8 cellular contexts compared by ENCODE assay signal in genomic region chr11:120336641-120337132, GRCh38. TPM values are rescaled to one million over a fixed set of nuclear protein-coding genes. Genes with fewer than 3 reads are reported as not detected.
DNase-seq lines count a peak whose midpoint lies in the region; ATAC-seq and TF ChIP-seq lines count a peak whose summit lies in the region.

No MANE protein-coding gene starts in this region.

- H3K9ac ChIP-seq in mammary epithelial cell (ENCODE audit: insufficient read depth, low read length), result peak overlapping the region; percentile 84

- DNase-seq in NCI-H2227 (lab: John Stamatoyannopoulos, UW; ENCODE audit: unreplicated experiment), result peak; percentile 69
- DNase-seq in NCI-H2227 treated with DMSO at 0.1 percent for 48 hours (lab: John Stamatoyannopoulos, UW), result no peak
- no peak for DNase-seq in RWPE2 (ENCODE audit: low spot score)
- no peak for DNase-seq in mammary epithelial cell
- DNase-seq in kidney tubule cell (ENCODE audit: low spot score), result peak; percentile 53
- peak; percentile 15 to 29 for DNase-seq in stimulated activated CD4-positive, alpha-beta T cell treated with anti-CD3 and anti-CD28 coated beads, Interleukin-2, amount 100 ng/mL, for 48 hours
- no peak for DNase-seq in epidermal melanocyte (ENCODE audit: insufficient read length, low spot score)

- peak overlapping the region; percentile 98 for H3K4me2 ChIP-seq in mammary epithelial cell (ENCODE audit: insufficient read depth, low read depth, low read length)

- CTCF ChIA-PET in mammary epithelial cell (lab: Charles Lee; ENCODE audit: low non-redundant PET), result interaction anchor here (0.6 kb wide), 1 partner anchor 90 kb away, joined by 3 read pairs; no protein-coding TSS in a partner anchor

- peak overlapping the region; percentile 92 for H2AFZ ChIP-seq in mammary epithelial cell (ENCODE audit: low read depth, low read length)

- H3K4me1 ChIP-seq in RWPE2 (ENCODE audit: insufficient read depth, poor library complexity, severe bottlenecking) (peaks cover 43% of the 10 kb centered on the region), mammary epithelial cell (ENCODE audit: insufficient read depth, low read length) (peaks cover 61% of the 10 kb centered on the region)

- in situ Hi-C loops in mammary epithelial cell (cut with MboI; ENCODE audit: low sequenced_read_pairs in 2 of 2), result loop anchor here in 1 of 2 donors (25.0 kb wide), 1 partner anchor 101 kb away; no protein-coding TSS in a partner anchor

- H4K20me1 ChIP-seq in mammary epithelial cell (ENCODE audit: insufficient read depth, low read length), result peaks cover 4% of the 10 kb centered on the region

- ATAC-seq in HG02884 (IDR thresholded peaks at IDR 0.05; ENCODE audit: unreplicated experiment), result peak; percentile 19
- ATAC-seq in RWPE2 (ENCODE audit: low read depth), result peak; percentile 32

- H3K27ac ChIP-seq in RWPE2 (ENCODE audit: poor library complexity, severe bottlenecking), result peak overlapping the region; percentile 81
- H3K27ac ChIP-seq in mammary epithelial cell (ENCODE audit: insufficient read depth, low read depth, low read length), result peak overlapping the region; percentile 52

- WGBS in mammary epithelial cell (ENCODE audit: low coverage, missing lambda C conversion rate), result 18% methylated on average over 8 of the region's 47 CpGs

- intact Hi-C loops in mammary epithelial cell (cut with micrococcal nuclease), result loop anchor here (1.0 to 10.0 kb wide), 6 partner anchors 64 to 618 kb away; partner anchors contain the start of gene GRIK4

- TF ChIP-seq CTCF in RWPE2 (IDR thresholded peaks at IDR 0.05; ENCODE audit: poor library complexity, severe bottlenecking), result no peak
- TF ChIP-seq CTCF in mammary epithelial cell (conservative IDR thresholded peaks at IDR 0.05 in 1 of 2, IDR thresholded peaks at IDR 0.05 in 1 of 2; ENCODE audit: extremely low read depth in 1 of 2, insufficient read depth in 1 of 2, low read depth in 1 of 2, low read length in 2 of 2), result no peak

- H3K79me2 ChIP-seq in mammary epithelial cell (ENCODE audit: insufficient read depth, low read length), result peaks cover 47% of the 10 kb centered on the region

- H3K36me3 ChIP-seq in RWPE2 (ENCODE audit: low read depth), result no peaks in the 10 kb centered on the region
- no peaks in the 10 kb centered on the region for H3K36me3 ChIP-seq in mammary epithelial cell (ENCODE audit: insufficient read depth, low read length)

- dilution Hi-C loops in mammary epithelial cell (cut with HindIII; ENCODE audit: low sequenced_read_pairs), result no loop called here

- H3K9me3 ChIP-seq in RWPE2 (ENCODE audit: severe bottlenecking) (no peaks in the 10 kb centered on the region), mammary epithelial cell (replicated peaks; ENCODE audit: insufficient read depth, low read length) (no peaks in the 10 kb centered on the region)

- BruUV-seq in mammary epithelial cell (replicated peaks; lab: Mats Ljungman, UMichigan), result no TSS peak

- H3K27me3 ChIP-seq in RWPE2 (ENCODE audit: insufficient read depth, poor library complexity, severe bottlenecking) (no peaks in the 10 kb centered on the region), mammary epithelial cell (ENCODE audit: insufficient read depth, low read length) (peaks cover 3% of the 10 kb centered on the region)

- H3K4me3 ChIP-seq in RWPE2 (ENCODE audit: severe bottlenecking), result peak overlapping the region; percentile 95
- H3K4me3 ChIP-seq in mammary epithelial cell (replicated peaks in 1 of 3; ENCODE audit: insufficient read depth in 1 of 3, low read depth in 2 of 3, low read length in 3 of 3), result peak overlapping the region; percentile 63 to 97 (median 82)

RNA-seq across cellular contexts. Expression of gene ARHGEF12, which starts 0.5 kb away (rescaled TPM):
- total RNA-seq in mammary epithelial cell, result 10 to 100 TPM; 54.3 to 55.7 TPM
- 11.7 TPM for polyA plus RNA-seq in mammary epithelial cell
- 47.2 TPM for polyA minus RNA-seq in mammary epithelial cell

RNA-seq across cellular contexts. Expression of gene TLCD5, which starts 11.6 kb away (rescaled TPM):
- total RNA-seq in mammary epithelial cell, result 1 to 10 TPM; 3.0 to 3.2 TPM
- polyA plus RNA-seq in mammary epithelial cell, result 2.5 TPM
- polyA minus RNA-seq in mammary epithelial cell, result 1.1 TPM

Comparison
In these comparisons a context has a peak if more than half of its experiments do, and no peak if none do; other contexts are left out.
1. DNase-seq: peak in NCI-H2227 (single experiment), kidney tubule cell (single experiment) and stimulated activated CD4-positive, alpha-beta T cell treated with anti-CD3 and anti-CD28 coated beads, Interleukin-2, amount 100 ng/mL, for 48 hours (2 of 2); none in NCI-H2227 treated with DMSO at 0.1 percent for 48 hours (single experiment), RWPE2 (single experiment), mammary epithelial cell (single experiment) and epidermal melanocyte (single experiment).